In the genomic region with DNA sequence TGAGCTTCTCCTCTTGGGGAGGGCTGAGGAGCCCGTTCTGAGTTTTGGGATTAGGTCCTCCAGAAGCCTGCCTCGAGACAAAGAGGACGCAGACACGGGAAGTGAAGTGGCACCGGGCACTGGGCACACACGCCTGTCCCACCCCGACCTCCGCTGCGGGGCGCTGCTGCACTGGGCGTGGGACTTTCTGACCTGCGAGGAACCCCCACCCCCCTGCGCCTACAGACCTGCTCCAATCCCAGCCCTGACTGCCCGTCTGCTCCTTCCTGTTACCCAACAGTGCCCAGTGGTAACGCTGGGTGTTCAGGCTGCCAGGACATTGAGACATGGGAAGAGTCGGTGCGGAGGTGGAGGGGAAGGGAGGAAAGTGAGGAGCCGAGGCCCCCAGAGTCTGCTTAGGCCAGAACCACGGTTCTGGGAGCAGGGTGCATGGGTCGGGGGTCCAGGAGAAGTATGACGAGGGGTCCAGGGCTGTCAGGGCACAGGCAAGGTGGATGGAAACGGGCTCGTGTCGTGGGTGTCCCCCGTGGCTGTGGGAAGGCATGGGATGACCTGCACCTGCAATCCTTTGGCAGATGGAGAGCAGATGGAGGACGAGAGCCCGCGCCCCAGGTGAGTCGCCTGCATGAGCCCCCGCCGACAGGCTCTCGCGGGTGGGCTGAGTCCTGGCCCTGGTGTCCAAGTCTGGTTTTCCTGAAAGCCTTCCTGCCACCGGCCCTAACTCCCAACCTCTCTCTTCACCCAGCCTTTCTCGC, we compare ENCODE assay signal across 1 cellular context.
TF ChIP-seq lines count a peak whose summit lies in the region.

No MANE protein-coding gene starts in this region.

TF ChIP-seq in H1, 55 proteins besides CTCF, POLR2A, EP300 and RAD21:
- TF ChIP-seq ASH2L (IDR thresholded peaks at IDR 0.05; ENCODE audit: low read length): no peak
- no peak for TF ChIP-seq SP2 (IDR thresholded peaks at IDR 0.05; ENCODE audit: low read length)
- TF ChIP-seq RXRA (IDR thresholded peaks at IDR 0.05; ENCODE audit: insufficient read depth, low read depth, low read length): no peak
- no peak for TF ChIP-seq TAF7 (optimal IDR thresholded peaks at IDR 0.05; ENCODE audit: borderline replicate concordance, low read depth, low read length)
- no peak for TF ChIP-seq EGR1 (IDR thresholded peaks at IDR 0.05; ENCODE audit: borderline replicate concordance, low read depth, low read length)
- TF ChIP-seq GABPA (IDR thresholded peaks at IDR 0.05; ENCODE audit: borderline replicate concordance, insufficient read depth, low read length): no peak
- TF ChIP-seq CHD1 (IDR thresholded peaks at IDR 0.05; ENCODE audit: low read depth, low read length): no peak
- TF ChIP-seq RFX5 (IDR thresholded peaks at IDR 0.05; ENCODE audit: borderline replicate concordance, low read depth, low read length): no peak
- TF ChIP-seq MAFK (IDR thresholded peaks at IDR 0.05; ENCODE audit: low read depth, low read length): no peak
- no peak for TF ChIP-seq HDAC2 (IDR thresholded peaks at IDR 0.05; ENCODE audit: borderline replicate concordance in 1 of 2, low read depth in 2 of 2, low read length in 2 of 2)
- no peak for TF ChIP-seq CBX8 (IDR thresholded peaks at IDR 0.05; ENCODE audit: borderline replicate concordance, low read depth, low read length)
- TF ChIP-seq SIRT6 (IDR thresholded peaks at IDR 0.05; ENCODE audit: low read length): no peak
- TF ChIP-seq POLR2AphosphoS5 (IDR thresholded peaks at IDR 0.05; ENCODE audit: low read depth, low read length): no peak
- TF ChIP-seq RBBP5 (IDR thresholded peaks at IDR 0.05; ENCODE audit: borderline replicate concordance, low read depth, low read length): no peak
- TF ChIP-seq SUZ12 (IDR thresholded peaks at IDR 0.05; ENCODE audit: low read length): no peak
- TF ChIP-seq CREB1 (IDR thresholded peaks at IDR 0.05): no peak
- no peak for TF ChIP-seq TEAD4 (IDR thresholded peaks at IDR 0.05; ENCODE audit: low read depth, low read length)
- no peak for TF ChIP-seq BACH1 (IDR thresholded peaks at IDR 0.05; ENCODE audit: low read length)
- TF ChIP-seq FOSL1 (IDR thresholded peaks at IDR 0.05; ENCODE audit: insufficient read depth, low read depth, low read length): no peak
- TF ChIP-seq RNF2 (IDR thresholded peaks at IDR 0.05; ENCODE audit: borderline replicate concordance, low read depth, low read length, missing control alignments, poor library complexity, severe bottlenecking): no peak
